ENCODE assay signal across 8 cellular contexts in genomic region chr14:74019743-74020142, GRCh38. TPM values are rescaled to one million over a fixed set of nuclear protein-coding genes. Genes with fewer than 3 reads are reported as not detected.
DNase-seq lines count a peak whose midpoint lies in the region; ATAC-seq and TF ChIP-seq lines count a peak whose summit lies in the region.

No MANE protein-coding gene starts in this region.

- H3K27ac ChIP-seq in DND-41 (ENCODE audit: low read length) = peak overlapping the region; percentile 54; the same call in 1 of the 2 replicates
- peak overlapping the region; percentile 69 for H3K27ac ChIP-seq in Panc1 (ENCODE audit: low read length)
- H3K27ac ChIP-seq in epithelial cell of prostate = peak overlapping the region; percentile 94
- peak overlapping the region; percentile 45 for H3K27ac ChIP-seq in neural cell (ENCODE audit: low read length)

- H4K20me1 ChIP-seq in DND-41 (ENCODE audit: insufficient read depth, low read length) (no peaks in the 10 kb centered on the region), neural cell (ENCODE audit: insufficient read depth) (no peaks in the 10 kb centered on the region)

- H3K9me3 ChIP-seq in DND-41 (ENCODE audit: insufficient read depth, low read length, severe bottlenecking) = no peaks in the 10 kb centered on the region
- H3K9me3 ChIP-seq in Panc1 (ENCODE audit: control insufficient read depth, insufficient read depth, low read depth, low read length) = no peaks in the 10 kb centered on the region
- no peaks in the 10 kb centered on the region for H3K9me3 ChIP-seq in neural cell (ENCODE audit: low read length)

- no peak for TF ChIP-seq RAD21 in neural cell (conservative IDR thresholded peaks at IDR 0.05)

- H3K4me3 ChIP-seq in DND-41 (ENCODE audit: low read depth in 1 of 2, low read length in 2 of 2) (peak overlapping the region; percentile 74 to 99), Panc1 (ENCODE audit: low read depth in 2 of 2, low read length in 2 of 2) (peak overlapping the region; percentile 84 to 85), neural cell (ENCODE audit: low read length) (peak overlapping the region; percentile 85)

- no peak for DNase-seq in DND-41
- no peak for DNase-seq in Panc1 (ENCODE audit: low read depth, low spot score)
- no peak for DNase-seq in epithelial cell of prostate (ENCODE audit: low read depth, low spot score)
- DNase-seq in NCI-H1930 (lab: John Stamatoyannopoulos, UW) = no peak
- DNase-seq in posterior vena cava (ENCODE audit: low spot score) = no peak

- H3K27me3 ChIP-seq in DND-41 (ENCODE audit: insufficient read depth, low read length, poor library complexity) = no peaks in the 10 kb centered on the region
- no peaks in the 10 kb centered on the region for H3K27me3 ChIP-seq in Panc1 (ENCODE audit: control insufficient read depth, insufficient read depth, low read length)
- H3K27me3 ChIP-seq in neural cell (ENCODE audit: insufficient read depth, low read depth, low read length) = no peaks in the 10 kb centered on the region

- H2AFZ ChIP-seq in DND-41 (ENCODE audit: low read depth, low read length) = peak overlapping the region; percentile 100
- H2AFZ ChIP-seq in neural cell (ENCODE audit: low read depth, low read length) = peak overlapping the region; percentile 74

- BruUV-seq in Panc1 (replicated peaks; lab: Mats Ljungman, UMichigan) = TSS peak; percentile 84

- POLR2A ChIA-PET in Panc1 (lab: Charles Lee) = no interaction called here

- intact Hi-C loops in Panc1 (cut with micrococcal nuclease; ENCODE audit: unreplicated experiment) (no loop called here), posterior vena cava (cut with DNase I) (loop anchor here in 1 of 2 donors (1.0 kb wide), 1 partner anchor 17 kb away; no protein-coding TSS in a partner anchor)

- H3K4me1 ChIP-seq in DND-41 (ENCODE audit: insufficient read depth, low read length) (peaks cover 20% of the 10 kb centered on the region), Panc1 (ENCODE audit: control insufficient read depth, insufficient read depth, low read length) (no peaks in the 10 kb centered on the region)

- CTCF ChIA-PET in Panc1 (lab: Charles Lee) = no interaction called here

- H3K36me3 ChIP-seq in DND-41 (ENCODE audit: insufficient read depth, low read length) = peaks cover 3% of the 10 kb centered on the region; the same call in 1 of the 2 replicates
- peaks cover 2% of the 10 kb centered on the region; the same call in 1 of the 2 replicates for H3K36me3 ChIP-seq in Panc1 (ENCODE audit: control insufficient read depth, insufficient read depth, low read length)
- no peaks in the 10 kb centered on the region for H3K36me3 ChIP-seq in neural cell (ENCODE audit: insufficient read depth, low read length)

- in situ Hi-C loops in Panc1 (cut with HindIII; ENCODE audit: low pct_unique_long_range_greater_than_20kb, low sequenced_read_pairs) = no loop called here

- TF ChIP-seq CTCF in DND-41 (IDR thresholded peaks at IDR 0.05; ENCODE audit: borderline replicate concordance, extremely low read depth, low read length, poor library complexity, severe bottlenecking) (no peak), Panc1 (IDR thresholded peaks at IDR 0.05) (no peak), neural cell (IDR thresholded peaks at IDR 0.05; ENCODE audit: poor library complexity, severe bottlenecking) (no peak)

- H3K9ac ChIP-seq in DND-41 (ENCODE audit: low read depth, low read length) = peak overlapping the region; percentile 94
- peak overlapping the region; percentile 81 for H3K9ac ChIP-seq in neural cell (ENCODE audit: low read length)

- H3K9me2 ChIP-seq in neural cell (ENCODE audit: insufficient read depth, low read length) = no peaks in the 10 kb centered on the region

- no peaks in the 10 kb centered on the region for H3F3A ChIP-seq in neural cell (ENCODE audit: insufficient read depth, low read length, poor library complexity, severe bottlenecking)

- no peak for ATAC-seq in DND-41 (ENCODE audit: insufficient read depth, low read depth)
- no peak for ATAC-seq in Panc1
- no peak for ATAC-seq in esophagus mucosa
- ATAC-seq in HG03045 (IDR thresholded peaks at IDR 0.05; ENCODE audit: unreplicated experiment) = no peak

- TF ChIP-seq EP300 in neural cell (conservative IDR thresholded peaks at IDR 0.05; ENCODE audit: poor library complexity, severe bottlenecking) = no peak

- peaks cover 7% of the 10 kb centered on the region for H3K79me2 ChIP-seq in DND-41 (ENCODE audit: insufficient read depth, low read length)
- no peaks in the 10 kb centered on the region for H3K79me2 ChIP-seq in neural cell (replicated peaks; ENCODE audit: insufficient read depth, low read length)

- H3K4me2 ChIP-seq in DND-41 (ENCODE audit: insufficient read depth, low read length) (peak overlapping the region; percentile 96), neural cell (ENCODE audit: low read length) (peak overlapping the region; percentile 62)

TF ChIP-seq in neural cell, 6 proteins besides CTCF, POLR2A, EP300 and RAD21:
- no peak for TF ChIP-seq SMC3 (conservative IDR thresholded peaks at IDR 0.05; ENCODE audit: poor library complexity)
- no peak for TF ChIP-seq MXI1 (conservative IDR thresholded peaks at IDR 0.05; ENCODE audit: poor library complexity, severe bottlenecking)
- TF ChIP-seq POLR2AphosphoS5 (IDR thresholded peaks at IDR 0.05) = no peak
- no peak for TF ChIP-seq REST (IDR thresholded peaks at IDR 0.05; ENCODE audit: borderline replicate concordance)
- TF ChIP-seq TAF1 (IDR thresholded peaks at IDR 0.05; ENCODE audit: low read depth) = no peak
- TF ChIP-seq EZH2 (IDR thresholded peaks at IDR 0.05; ENCODE audit: borderline replicate concordance, insufficient read depth, low read length, poor library complexity, severe bottlenecking) = no peak

RNA-seq across cellular contexts. Expression of gene BBOF1, which starts 0.6 kb away (rescaled TPM):
- total RNA-seq in Panc1 (2021; ENCODE audit: unreplicated experiment) = 1.9 TPM
- 1.8 TPM for polyA plus RNA-seq in Panc1 (2012; ENCODE audit: insufficient read length)
- 47.7 and 51.4 TPM in 2 replicates for polyA plus RNA-seq in neural cell
- polyA minus RNA-seq in neural cell = 26.3 and 35.2 TPM in 2 replicates
- total RNA-seq in esophagus mucosa = 2.5 TPM
- 1 to 10 TPM; 6.8 to 7.2 TPM for total RNA-seq in posterior vena cava

RNA-seq across cellular contexts. Expression of gene ENTPD5, which starts 0.7 kb away (rescaled TPM):
- total RNA-seq in Panc1 (2021; ENCODE audit: unreplicated experiment) = 13.0 TPM
- polyA plus RNA-seq in Panc1 (2012; ENCODE audit: insufficient read length) = 9.8 TPM
- polyA plus RNA-seq in neural cell = 3.7 and 5.7 TPM in 2 replicates
- 4.9 and 5.1 TPM in 2 replicates for polyA minus RNA-seq in neural cell
- total RNA-seq in esophagus mucosa = 20.0 TPM
- 10 to 100 TPM; 10.6 to 12.2 TPM for total RNA-seq in posterior vena cava
